In genomic region chr12:106139422-106140141, GRCh38 we compare ENCODE assay signal across 7 cellular contexts. TPM values are rescaled to one million over a fixed set of nuclear protein-coding genes. Genes with fewer than 3 reads are reported as not detected.
DNase-seq lines count a peak whose midpoint lies in the region; TF ChIP-seq lines count a peak whose summit lies in the region.

No MANE protein-coding gene starts in this region.

- no peak for TF ChIP-seq RAD21 in neural cell (conservative IDR thresholded peaks at IDR 0.05)

- no peaks in the 10 kb centered on the region for H3K36me3 ChIP-seq in neural cell (ENCODE audit: insufficient read depth, low read length)

- no peaks in the 10 kb centered on the region for H3K9me3 ChIP-seq in neural cell (ENCODE audit: low read length)

- H3K27ac ChIP-seq in neural cell (ENCODE audit: low read length): peak overlapping the region; percentile 88

- peaks cover 57% of the 10 kb centered on the region for H3K79me2 ChIP-seq in neural cell (replicated peaks; ENCODE audit: insufficient read depth, low read length)

- no peak for TF ChIP-seq EP300 in neural cell (conservative IDR thresholded peaks at IDR 0.05; ENCODE audit: poor library complexity, severe bottlenecking)

- no peaks in the 10 kb centered on the region for H3F3A ChIP-seq in neural cell (ENCODE audit: insufficient read depth, low read length, poor library complexity, severe bottlenecking)

- H3K27me3 ChIP-seq in neural cell (ENCODE audit: insufficient read depth, low read depth, low read length): no peaks in the 10 kb centered on the region

- H3K4me2 ChIP-seq in neural cell (ENCODE audit: low read length): peak overlapping the region; percentile 96

- peak overlapping the region; percentile 90 for H2AFZ ChIP-seq in neural cell (ENCODE audit: low read depth, low read length)

- peak overlapping the region; percentile 93 for H3K4me3 ChIP-seq in neural cell (ENCODE audit: low read length)

- no peaks in the 10 kb centered on the region for H3K9me2 ChIP-seq in neural cell (ENCODE audit: insufficient read depth, low read length)

- in situ Hi-C loops in G401 (cut with HindIII; ENCODE audit: low sequenced_read_pairs) (no loop called here), GM13976 (cut with MboI; ENCODE audit: low sequenced_read_pairs, unreplicated experiment) (loop anchor here (10.0 to 25.0 kb wide), 2 partner anchors 427 to 715 kb away; no protein-coding TSS in a partner anchor)

- TF ChIP-seq CTCF in neural cell (IDR thresholded peaks at IDR 0.05; ENCODE audit: poor library complexity, severe bottlenecking) (no peak), GM13976 (IDR thresholded peaks at IDR 0.05; ENCODE audit: borderline replicate concordance, control extremely low read depth, extremely low read depth, insufficient read depth, missing control alignments) (no peak)

- DNase-seq in G401 (ENCODE audit: low spot score): peak; percentile 62
- peak; percentile 43 for DNase-seq in NCI-H1092 (lab: John Stamatoyannopoulos, UW)
- DNase-seq in activated T-cell treated with anti-CD3 and anti-CD28 coated beads, Interleukin-2, amount 50 U/mL, for 48 hours: peak; percentile 34 to 57
- DNase-seq in glomerular visceral epithelial cell (ENCODE audit: extremely low spot score): peak; percentile 91
- no peak for DNase-seq in AML-193 (lab: John Stamatoyannopoulos, UW)
- no peak for DNase-seq in GM13976 (ENCODE audit: low spot score)

- no peaks in the 10 kb centered on the region for H4K20me1 ChIP-seq in neural cell (ENCODE audit: insufficient read depth)

- peak overlapping the region; percentile 96 for H3K9ac ChIP-seq in neural cell (ENCODE audit: low read length)

TF ChIP-seq in neural cell, 6 proteins besides CTCF, POLR2A, EP300 and RAD21:
- TF ChIP-seq, protein P1, sequence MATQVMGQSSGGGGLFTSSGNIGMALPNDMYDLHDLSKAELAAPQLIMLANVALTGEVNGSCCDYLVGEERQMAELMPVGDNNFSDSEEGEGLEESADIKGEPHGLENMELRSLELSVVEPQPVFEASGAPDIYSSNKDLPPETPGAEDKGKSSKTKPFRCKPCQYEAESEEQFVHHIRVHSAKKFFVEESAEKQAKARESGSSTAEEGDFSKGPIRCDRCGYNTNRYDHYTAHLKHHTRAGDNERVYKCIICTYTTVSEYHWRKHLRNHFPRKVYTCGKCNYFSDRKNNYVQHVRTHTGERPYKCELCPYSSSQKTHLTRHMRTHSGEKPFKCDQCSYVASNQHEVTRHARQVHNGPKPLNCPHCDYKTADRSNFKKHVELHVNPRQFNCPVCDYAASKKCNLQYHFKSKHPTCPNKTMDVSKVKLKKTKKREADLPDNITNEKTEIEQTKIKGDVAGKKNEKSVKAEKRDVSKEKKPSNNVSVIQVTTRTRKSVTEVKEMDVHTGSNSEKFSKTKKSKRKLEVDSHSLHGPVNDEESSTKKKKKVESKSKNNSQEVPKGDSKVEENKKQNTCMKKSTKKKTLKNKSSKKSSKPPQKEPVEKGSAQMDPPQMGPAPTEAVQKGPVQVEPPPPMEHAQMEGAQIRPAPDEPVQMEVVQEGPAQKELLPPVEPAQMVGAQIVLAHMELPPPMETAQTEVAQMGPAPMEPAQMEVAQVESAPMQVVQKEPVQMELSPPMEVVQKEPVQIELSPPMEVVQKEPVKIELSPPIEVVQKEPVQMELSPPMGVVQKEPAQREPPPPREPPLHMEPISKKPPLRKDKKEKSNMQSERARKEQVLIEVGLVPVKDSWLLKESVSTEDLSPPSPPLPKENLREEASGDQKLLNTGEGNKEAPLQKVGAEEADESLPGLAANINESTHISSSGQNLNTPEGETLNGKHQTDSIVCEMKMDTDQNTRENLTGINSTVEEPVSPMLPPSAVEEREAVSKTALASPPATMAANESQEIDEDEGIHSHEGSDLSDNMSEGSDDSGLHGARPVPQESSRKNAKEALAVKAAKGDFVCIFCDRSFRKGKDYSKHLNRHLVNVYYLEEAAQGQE (IDR thresholded peaks at IDR 0.05; ENCODE audit: borderline replicate concordance): peak; percentile 61
- TF ChIP-seq EZH2 (IDR thresholded peaks at IDR 0.05; ENCODE audit: borderline replicate concordance, insufficient read depth, low read length, poor library complexity, severe bottlenecking) (no peak), TAF1 (IDR thresholded peaks at IDR 0.05; ENCODE audit: low read depth) (peak; percentile 69)
TF ChIP-seq in neural cell: peak in this region for 2.

RNA-seq across cellular contexts. Expression of gene NUAK1, which starts 0.8 kb away (rescaled TPM):
- 8.0 and 20.4 TPM in 2 replicates for total RNA-seq in G401 (2014; rRNA removed; shearing (Covaris generic))
- polyA plus RNA-seq in neural cell: 8.3 and 11.7 TPM in 2 replicates
- 19.7 and 37.9 TPM in 2 replicates for polyA minus RNA-seq in neural cell

Comparison
In these comparisons a context has a peak if more than half of its experiments do, and no peak if none do; other contexts are left out.
1. DNase-seq: peak in G401 (single experiment), NCI-H1092 (single experiment), activated T-cell treated with anti-CD3 and anti-CD28 coated beads, Interleukin-2, amount 50 U/mL, for 48 hours (2 of 2) and glomerular visceral epithelial cell (single experiment); none in AML-193 (0 of 2) and GM13976 (single experiment).